10 cellular contexts compared by ENCODE assay signal in the genomic region with DNA sequence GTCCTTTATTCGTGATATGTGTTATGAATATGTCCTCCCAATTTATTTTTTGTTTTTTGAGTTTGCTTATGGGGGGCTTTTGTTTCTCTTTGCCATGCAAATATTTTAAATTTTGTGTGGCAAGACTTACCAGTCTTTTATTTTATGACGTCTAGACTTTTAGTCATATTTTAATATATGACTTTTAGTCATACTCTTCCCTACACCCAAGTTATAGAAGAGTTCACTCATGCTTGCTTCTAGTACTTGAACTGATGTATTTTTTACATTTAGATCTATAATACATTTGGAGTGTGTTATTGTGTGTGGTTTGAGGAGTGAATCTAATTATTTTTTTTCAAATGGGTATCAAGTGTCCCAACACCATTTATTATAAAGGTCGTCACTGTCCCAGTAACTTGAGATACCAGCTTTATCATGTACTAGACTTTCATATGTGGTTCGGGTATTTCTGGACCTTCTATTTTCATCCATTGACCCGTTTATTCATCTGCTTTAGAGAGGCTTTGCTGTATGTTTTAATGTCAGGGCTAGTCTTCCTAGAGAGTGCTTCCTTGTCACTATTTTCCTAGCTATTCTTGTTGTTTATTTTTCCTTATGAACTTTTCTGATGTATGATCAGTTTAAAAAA. TPM values are rescaled to one million over a fixed set of nuclear protein-coding genes. Genes with fewer than 3 reads are reported as not detected.
A peak's percentile ranks its signal among the peaks of the same experiment; 100 is the strongest.
DNase-seq lines count a peak whose midpoint lies in the region; ATAC-seq lines count a peak whose summit lies in the region.
"Had no signal": no experiment of that assay in that cellular context is flagged by ENCODE, and none has a peak within 500 bp of the region (broad histone marks: within the 10 kb centered on the region; RNA-seq: fewer than 3 reads in every experiment).

No MANE protein-coding gene starts in this region.

- H3K27ac ChIP-seq in iPS-20b (ENCODE audit: low read length) (no peak overlapping the region), subcutaneous abdominal adipose tissue (ENCODE audit: low read depth, low read length) (no peak overlapping the region)

- peaks cover 41% of the 10 kb centered on the region for H3K4me1 Mint-ChIP-seq in activated CD8-positive, alpha-beta memory T cell treated with anti-CD3 and anti-CD28 coated beads, Interleukin-2, amount 10 ng/mL, durations not matched to agents 7 days and 5 days
- H3K4me1 Mint-ChIP-seq in activated CD4-positive, alpha-beta memory T cell treated with anti-CD3 and anti-CD28 coated beads, Interleukin-2, amount 10 ng/mL, durations not matched to agents 7 days and 5 days: peaks cover 56% of the 10 kb centered on the region

- peaks cover 10% of the 10 kb centered on the region for H3K9me3 Mint-ChIP-seq in activated CD8-positive, alpha-beta memory T cell treated with anti-CD3 and anti-CD28 coated beads, Interleukin-2, amount 10 ng/mL, durations not matched to agents 7 days and 5 days (ENCODE audit: low read depth)
- H3K9me3 Mint-ChIP-seq in activated CD4-positive, alpha-beta memory T cell treated with anti-CD3 and anti-CD28 coated beads, Interleukin-2, amount 10 ng/mL, durations not matched to agents 7 days and 5 days: peaks cover 16% of the 10 kb centered on the region

- no peak for ATAC-seq in activated CD8-positive, alpha-beta memory T cell treated with anti-CD3 and anti-CD28 coated beads, Interleukin-2, amount 10 ng/mL, durations not matched to agents 7 days and 5 days
- ATAC-seq in GM18858 (IDR thresholded peaks at IDR 0.05; ENCODE audit: unreplicated experiment): no peak

- H3K9ac ChIP-seq in iPS-20b (ENCODE audit: low read depth, low read length): no peak overlapping the region
- peak overlapping the region in 4 of 5 donors; percentile 60 to 76 (median 66) for H3K9ac ChIP-seq in subcutaneous abdominal adipose tissue (ENCODE audit: low read length in 5 of 5)

- peaks cover 51% of the 10 kb centered on the region for H3K36me3 Mint-ChIP-seq in activated CD8-positive, alpha-beta memory T cell treated with anti-CD3 and anti-CD28 coated beads, Interleukin-2, amount 10 ng/mL, durations not matched to agents 7 days and 5 days
- peaks cover 73% of the 10 kb centered on the region for H3K36me3 Mint-ChIP-seq in activated CD4-positive, alpha-beta memory T cell treated with anti-CD3 and anti-CD28 coated beads, Interleukin-2, amount 10 ng/mL, durations not matched to agents 7 days and 5 days (ENCODE audit: low read depth)

- POLR2A ChIA-PET in activated CD4-positive, alpha-beta memory T cell treated with anti-CD3 and anti-CD28 coated beads, Interleukin-2, amount 10 ng/mL, durations not matched to agents 7 days and 5 days (lab: Charles Lee): interaction anchor here (1.2 to 7.6 kb wide), 4 partner anchors 14 to 194 kb away, joined by 3 to 129 read pairs (median 19); partner anchors contain the start of genes DTX3L, FAM162A, PARP14 and PARP9

- no peaks in the 10 kb centered on the region for H3K27me3 Mint-ChIP-seq in activated CD8-positive, alpha-beta memory T cell treated with anti-CD3 and anti-CD28 coated beads, Interleukin-2, amount 10 ng/mL, durations not matched to agents 7 days and 5 days
- H3K27me3 Mint-ChIP-seq in activated CD4-positive, alpha-beta memory T cell treated with anti-CD3 and anti-CD28 coated beads, Interleukin-2, amount 10 ng/mL, durations not matched to agents 7 days and 5 days: no peaks in the 10 kb centered on the region

- H3K27ac Mint-ChIP-seq in activated CD8-positive, alpha-beta memory T cell treated with anti-CD3 and anti-CD28 coated beads, Interleukin-2, amount 10 ng/mL, durations not matched to agents 7 days and 5 days: peak overlapping the region; percentile 100
- peak overlapping the region; percentile 98 for H3K27ac Mint-ChIP-seq in activated CD4-positive, alpha-beta memory T cell treated with anti-CD3 and anti-CD28 coated beads, Interleukin-2, amount 10 ng/mL, durations not matched to agents 7 days and 5 days

- H3K9me3 ChIP-seq in iPS-20b (ENCODE audit: insufficient read depth, low read depth, low read length) (peaks cover 19% of the 10 kb centered on the region), subcutaneous abdominal adipose tissue (ENCODE audit: control insufficient read depth in 5 of 5, low read length in 5 of 5) (peaks cover 5 to 17% (median 10%) of the 10 kb centered on the region in 5 donors)

- H3K4me3 Mint-ChIP-seq in activated CD8-positive, alpha-beta memory T cell treated with anti-CD3 and anti-CD28 coated beads, Interleukin-2, amount 10 ng/mL, durations not matched to agents 7 days and 5 days: peak overlapping the region; percentile 89
- peak overlapping the region; percentile 100 for H3K4me3 Mint-ChIP-seq in activated CD4-positive, alpha-beta memory T cell treated with anti-CD3 and anti-CD28 coated beads, Interleukin-2, amount 10 ng/mL, durations not matched to agents 7 days and 5 days

- peaks cover 26% of the 10 kb centered on the region for H3K27me3 ChIP-seq in iPS-20b (ENCODE audit: insufficient read depth, low read length)
- H3K27me3 ChIP-seq in subcutaneous abdominal adipose tissue (ENCODE audit: control insufficient read depth in 5 of 5, insufficient read depth in 4 of 5, low read length in 5 of 5): no peaks in the 10 kb centered on the region

- H3K4me3 ChIP-seq in iPS-20b (ENCODE audit: low read length): peak overlapping the region; percentile 64; the same call in 1 of the 2 replicates
- H3K4me3 ChIP-seq in subcutaneous abdominal adipose tissue (ENCODE audit: low read depth in 1 of 5, low read length in 5 of 5): peak overlapping the region in 4 of 5 donors; percentile 67 to 74 (median 68)

- no peak for DNase-seq in activated CD8-positive, alpha-beta memory T cell treated with anti-CD3 and anti-CD28 coated beads, Interleukin-2, amount 10 ng/mL, durations not matched to agents 7 days and 5 days
- DNase-seq in activated CD8-positive, alpha-beta memory T cell treated with anti-CD3 and anti-CD28 coated beads, Interleukin-2, amount 50 U/mL, for 48 hours: no peak
- DNase-seq in activated CD4-positive, alpha-beta memory T cell treated with anti-CD3 and anti-CD28 coated beads, Interleukin-2, amount 10 ng/mL, durations not matched to agents 7 days and 5 days: no peak
- no peak for DNase-seq in COR-L47 (lab: John Stamatoyannopoulos, UW)
- DNase-seq in NAMALWA (ENCODE audit: low spot score): no peak
- DNase-seq: NCI-H2029 treated with DMSO at 0.1 percent for 48 hours, SW 1271 had no signal

- CTCF ChIA-PET in activated CD8-positive, alpha-beta memory T cell treated with anti-CD3 and anti-CD28 coated beads, Interleukin-2, amount 10 ng/mL, durations not matched to agents 7 days and 5 days (lab: Charles Lee): interaction anchor here (0.5 to 3.2 kb wide), 10 partner anchors 10 to 101 kb away, joined by 3 to 23 read pairs (median 3); partner anchors contain the start of genes DTX3L, PARP14 and PARP9
- CTCF ChIA-PET in activated CD4-positive, alpha-beta memory T cell treated with anti-CD3 and anti-CD28 coated beads, Interleukin-2, amount 10 ng/mL, durations not matched to agents 7 days and 5 days (lab: Charles Lee): interaction anchor here (0.6 to 2.8 kb wide), 6 partner anchors 14 to 328 kb away, joined by 3 to 23 read pairs (median 4); partner anchors contain the start of genes DTX3L and PARP9

- H3K36me3 ChIP-seq in iPS-20b (ENCODE audit: insufficient read depth, low read depth, low read length) (no peaks in the 10 kb centered on the region), subcutaneous abdominal adipose tissue (ENCODE audit: control insufficient read depth in 5 of 5, insufficient read depth in 5 of 5, low read length in 5 of 5) (peaks cover 0 to 5% (median 0%) of the 10 kb centered on the region in 5 donors)

- H3K4me1 ChIP-seq in iPS-20b (ENCODE audit: insufficient read depth, low read length) (peaks cover 5% of the 10 kb centered on the region; the same call in 1 of the 2 replicates), subcutaneous abdominal adipose tissue (ENCODE audit: control insufficient read depth in 5 of 5, insufficient read depth in 5 of 5, low read length in 5 of 5) (peaks cover 0 to 8% (median 7%) of the 10 kb centered on the region in 5 donors)

RNA-seq across cellular contexts. Expression of gene PARP15, which starts 0.8 kb away (rescaled TPM):
- total RNA-seq in activated CD8-positive, alpha-beta memory T cell treated with anti-CD3 and anti-CD28 coated beads, Interleukin-2, amount 10 ng/mL, durations not matched to agents 7 days and 5 days: 10 to 100 TPM; 36.1 to 40.6 TPM
- 10 to 100 TPM; 47.2 to 48.2 TPM for total RNA-seq in activated CD4-positive, alpha-beta memory T cell treated with anti-CD3 and anti-CD28 coated beads, Interleukin-2, amount 10 ng/mL, durations not matched to agents 7 days and 5 days

RNA-seq across cellular contexts. Expression of gene DTX3L, which starts 14.1 kb away (rescaled TPM):
- 100 to 1,000 TPM; 108 to 138 TPM for total RNA-seq in activated CD8-positive, alpha-beta memory T cell treated with anti-CD3 and anti-CD28 coated beads, Interleukin-2, amount 10 ng/mL, durations not matched to agents 7 days and 5 days
- 100 to 1,000 TPM; 135 to 144 TPM for total RNA-seq in activated CD4-positive, alpha-beta memory T cell treated with anti-CD3 and anti-CD28 coated beads, Interleukin-2, amount 10 ng/mL, durations not matched to agents 7 days and 5 days

RNA-seq across cellular contexts. Expression of gene PARP9, which starts 14.1 kb away (rescaled TPM):
- total RNA-seq in activated CD8-positive, alpha-beta memory T cell treated with anti-CD3 and anti-CD28 coated beads, Interleukin-2, amount 10 ng/mL, durations not matched to agents 7 days and 5 days: 100 to 1,000 TPM in 1 of 2 experiments, 10 to 100 TPM in 1; 91.8 to 147 TPM
- 100 to 1,000 TPM; 151 to 157 TPM for total RNA-seq in activated CD4-positive, alpha-beta memory T cell treated with anti-CD3 and anti-CD28 coated beads, Interleukin-2, amount 10 ng/mL, durations not matched to agents 7 days and 5 days
